Comparison of ENCODE assay signal across 2 cellular contexts in genomic region chr7:46011059-46011458, GRCh38.
TF ChIP-seq lines count a peak whose summit lies in the region.

No MANE protein-coding gene starts in this region.

TF ChIP-seq in HepG2, 621 proteins besides CTCF, POLR2A, EP300 and RAD21:
- no peak for TF ChIP-seq EED (CRISPR knock-in tag; IDR thresholded peaks at IDR 0.05)

TF ChIP-seq in H1, 55 proteins besides CTCF, POLR2A, EP300 and RAD21:
- TF ChIP-seq E2F6 (IDR thresholded peaks at IDR 0.05) = no peak
- no peak for TF ChIP-seq EZH2 (IDR thresholded peaks at IDR 0.05; ENCODE audit: low read depth, low read length, severe bottlenecking)
- TF ChIP-seq SAP30 (IDR thresholded peaks at IDR 0.05; ENCODE audit: insufficient read depth, insufficient replicate concordance, low read length) = no peak
- TF ChIP-seq CREB1 (IDR thresholded peaks at IDR 0.05) = no peak
- TF ChIP-seq, protein P1, sequence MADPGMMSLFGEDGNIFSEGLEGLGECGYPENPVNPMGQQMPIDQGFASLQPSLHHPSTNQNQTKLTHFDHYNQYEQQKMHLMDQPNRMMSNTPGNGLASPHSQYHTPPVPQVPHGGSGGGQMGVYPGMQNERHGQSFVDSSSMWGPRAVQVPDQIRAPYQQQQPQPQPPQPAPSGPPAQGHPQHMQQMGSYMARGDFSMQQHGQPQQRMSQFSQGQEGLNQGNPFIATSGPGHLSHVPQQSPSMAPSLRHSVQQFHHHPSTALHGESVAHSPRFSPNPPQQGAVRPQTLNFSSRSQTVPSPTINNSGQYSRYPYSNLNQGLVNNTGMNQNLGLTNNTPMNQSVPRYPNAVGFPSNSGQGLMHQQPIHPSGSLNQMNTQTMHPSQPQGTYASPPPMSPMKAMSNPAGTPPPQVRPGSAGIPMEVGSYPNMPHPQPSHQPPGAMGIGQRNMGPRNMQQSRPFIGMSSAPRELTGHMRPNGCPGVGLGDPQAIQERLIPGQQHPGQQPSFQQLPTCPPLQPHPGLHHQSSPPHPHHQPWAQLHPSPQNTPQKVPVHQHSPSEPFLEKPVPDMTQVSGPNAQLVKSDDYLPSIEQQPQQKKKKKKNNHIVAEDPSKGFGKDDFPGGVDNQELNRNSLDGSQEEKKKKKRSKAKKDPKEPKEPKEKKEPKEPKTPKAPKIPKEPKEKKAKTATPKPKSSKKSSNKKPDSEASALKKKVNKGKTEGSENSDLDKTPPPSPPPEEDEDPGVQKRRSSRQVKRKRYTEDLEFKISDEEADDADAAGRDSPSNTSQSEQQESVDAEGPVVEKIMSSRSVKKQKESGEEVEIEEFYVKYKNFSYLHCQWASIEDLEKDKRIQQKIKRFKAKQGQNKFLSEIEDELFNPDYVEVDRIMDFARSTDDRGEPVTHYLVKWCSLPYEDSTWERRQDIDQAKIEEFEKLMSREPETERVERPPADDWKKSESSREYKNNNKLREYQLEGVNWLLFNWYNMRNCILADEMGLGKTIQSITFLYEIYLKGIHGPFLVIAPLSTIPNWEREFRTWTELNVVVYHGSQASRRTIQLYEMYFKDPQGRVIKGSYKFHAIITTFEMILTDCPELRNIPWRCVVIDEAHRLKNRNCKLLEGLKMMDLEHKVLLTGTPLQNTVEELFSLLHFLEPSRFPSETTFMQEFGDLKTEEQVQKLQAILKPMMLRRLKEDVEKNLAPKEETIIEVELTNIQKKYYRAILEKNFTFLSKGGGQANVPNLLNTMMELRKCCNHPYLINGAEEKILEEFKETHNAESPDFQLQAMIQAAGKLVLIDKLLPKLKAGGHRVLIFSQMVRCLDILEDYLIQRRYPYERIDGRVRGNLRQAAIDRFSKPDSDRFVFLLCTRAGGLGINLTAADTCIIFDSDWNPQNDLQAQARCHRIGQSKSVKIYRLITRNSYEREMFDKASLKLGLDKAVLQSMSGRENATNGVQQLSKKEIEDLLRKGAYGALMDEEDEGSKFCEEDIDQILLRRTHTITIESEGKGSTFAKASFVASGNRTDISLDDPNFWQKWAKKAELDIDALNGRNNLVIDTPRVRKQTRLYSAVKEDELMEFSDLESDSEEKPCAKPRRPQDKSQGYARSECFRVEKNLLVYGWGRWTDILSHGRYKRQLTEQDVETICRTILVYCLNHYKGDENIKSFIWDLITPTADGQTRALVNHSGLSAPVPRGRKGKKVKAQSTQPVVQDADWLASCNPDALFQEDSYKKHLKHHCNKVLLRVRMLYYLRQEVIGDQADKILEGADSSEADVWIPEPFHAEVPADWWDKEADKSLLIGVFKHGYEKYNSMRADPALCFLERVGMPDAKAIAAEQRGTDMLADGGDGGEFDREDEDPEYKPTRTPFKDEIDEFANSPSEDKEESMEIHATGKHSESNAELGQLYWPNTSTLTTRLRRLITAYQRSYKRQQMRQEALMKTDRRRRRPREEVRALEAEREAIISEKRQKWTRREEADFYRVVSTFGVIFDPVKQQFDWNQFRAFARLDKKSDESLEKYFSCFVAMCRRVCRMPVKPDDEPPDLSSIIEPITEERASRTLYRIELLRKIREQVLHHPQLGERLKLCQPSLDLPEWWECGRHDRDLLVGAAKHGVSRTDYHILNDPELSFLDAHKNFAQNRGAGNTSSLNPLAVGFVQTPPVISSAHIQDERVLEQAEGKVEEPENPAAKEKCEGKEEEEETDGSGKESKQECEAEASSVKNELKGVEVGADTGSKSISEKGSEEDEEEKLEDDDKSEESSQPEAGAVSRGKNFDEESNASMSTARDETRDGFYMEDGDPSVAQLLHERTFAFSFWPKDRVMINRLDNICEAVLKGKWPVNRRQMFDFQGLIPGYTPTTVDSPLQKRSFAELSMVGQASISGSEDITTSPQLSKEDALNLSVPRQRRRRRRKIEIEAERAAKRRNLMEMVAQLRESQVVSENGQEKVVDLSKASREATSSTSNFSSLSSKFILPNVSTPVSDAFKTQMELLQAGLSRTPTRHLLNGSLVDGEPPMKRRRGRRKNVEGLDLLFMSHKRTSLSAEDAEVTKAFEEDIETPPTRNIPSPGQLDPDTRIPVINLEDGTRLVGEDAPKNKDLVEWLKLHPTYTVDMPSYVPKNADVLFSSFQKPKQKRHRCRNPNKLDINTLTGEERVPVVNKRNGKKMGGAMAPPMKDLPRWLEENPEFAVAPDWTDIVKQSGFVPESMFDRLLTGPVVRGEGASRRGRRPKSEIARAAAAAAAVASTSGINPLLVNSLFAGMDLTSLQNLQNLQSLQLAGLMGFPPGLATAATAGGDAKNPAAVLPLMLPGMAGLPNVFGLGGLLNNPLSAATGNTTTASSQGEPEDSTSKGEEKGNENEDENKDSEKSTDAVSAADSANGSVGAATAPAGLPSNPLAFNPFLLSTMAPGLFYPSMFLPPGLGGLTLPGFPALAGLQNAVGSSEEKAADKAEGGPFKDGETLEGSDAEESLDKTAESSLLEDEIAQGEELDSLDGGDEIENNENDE (IDR thresholded peaks at IDR 0.05; ENCODE audit: insufficient replicate concordance, low read length) = no peak
- TF ChIP-seq ATF2 (IDR thresholded peaks at IDR 0.05; ENCODE audit: low read length) = no peak
- TF ChIP-seq, protein P2, sequence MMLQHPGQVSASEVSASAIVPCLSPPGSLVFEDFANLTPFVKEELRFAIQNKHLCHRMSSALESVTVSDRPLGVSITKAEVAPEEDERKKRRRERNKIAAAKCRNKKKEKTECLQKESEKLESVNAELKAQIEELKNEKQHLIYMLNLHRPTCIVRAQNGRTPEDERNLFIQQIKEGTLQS (IDR thresholded peaks at IDR 0.05; ENCODE audit: insufficient read depth, low read depth, low read length) = no peak
- TF ChIP-seq TAF1 (IDR thresholded peaks at IDR 0.05; ENCODE audit: low read depth, low read length) = no peak
